ENCODE assay signal across 10 cellular contexts in the genomic region with DNA sequence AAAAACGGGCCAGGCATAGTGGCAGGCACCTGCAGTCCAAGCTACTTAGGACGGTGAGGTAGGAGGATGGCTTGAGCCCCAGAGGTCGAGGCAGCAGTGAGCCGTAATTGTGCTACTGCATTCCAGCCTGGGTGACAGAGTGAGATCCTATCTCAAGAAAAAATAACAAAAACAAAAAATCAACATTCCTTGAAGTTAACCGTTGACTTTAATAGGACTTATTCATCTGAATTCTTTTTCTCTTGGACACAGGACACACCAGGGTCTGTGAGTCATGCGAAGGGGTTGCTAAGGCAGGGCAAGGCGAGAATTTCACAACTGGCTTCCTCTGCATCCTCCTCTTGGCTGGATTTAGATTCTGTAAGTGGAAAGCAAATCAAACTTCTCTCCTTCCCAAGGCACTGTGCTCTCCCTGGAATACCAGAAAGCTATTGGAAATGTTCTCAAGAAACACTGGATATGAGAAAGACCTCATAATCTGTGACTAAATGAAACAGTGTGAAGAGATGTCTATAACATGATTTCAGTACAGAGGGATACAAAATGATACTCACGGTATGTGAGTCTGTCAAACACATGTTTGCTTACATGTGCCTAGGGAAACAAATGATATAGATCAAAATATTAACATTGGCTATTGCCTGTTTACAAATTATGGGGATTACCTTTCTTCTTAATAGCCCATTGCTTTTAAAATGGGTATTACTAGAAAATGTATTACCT.
DNase-seq lines count a peak whose midpoint lies in the region; ATAC-seq and TF ChIP-seq lines count a peak whose summit lies in the region.
"Had no signal": no experiment of that assay in that cellular context is flagged by ENCODE, and none has a peak within 500 bp of the region (broad histone marks: within the 10 kb centered on the region; RNA-seq: fewer than 3 reads in every experiment).

No MANE protein-coding gene starts in this region.

- H2AFZ ChIP-seq in HCT116 (ENCODE audit: low read depth, low read length, poor library complexity, severe bottlenecking): no peak overlapping the region

- no peaks in the 10 kb centered on the region for H3K79me2 ChIP-seq in HCT116 (ENCODE audit: insufficient read depth, low read length)

- no peaks in the 10 kb centered on the region for H3K4me1 ChIP-seq in HCT116 (ENCODE audit: control insufficient read depth in 1 of 2, insufficient read depth in 2 of 2, low read length in 2 of 2)

- RAD21 ChIA-PET in HCT116 (lab: Charles Lee; ENCODE audit: low non-redundant PET in 1 of 2, low total read pairs in 2 of 2, uncharacterized antibody in 2 of 2, unreplicated experiment in 2 of 2): no interaction called here

- intact Hi-C loops in HCT116 (cut with micrococcal nuclease) (no loop called here), dorsolateral prefrontal cortex (cut with DNase I) (no loop called here)

- POLR2A ChIA-PET in HCT116 (lab: Charles Lee): no interaction called here

- H3K9me3 ChIP-seq in HCT116 (ENCODE audit: control insufficient read depth in 1 of 2, insufficient read depth in 1 of 2, low read depth in 1 of 2, low read length in 2 of 2): no peaks in the 10 kb centered on the region

- H3K4me3 ChIP-seq in HCT116 (replicated peaks in 1 of 2; ENCODE audit: low read depth in 1 of 2, low read length in 2 of 2) (no peak overlapping the region), fibroblast of the aortic adventitia (ENCODE audit: low read depth, low read length) (no peak overlapping the region), dorsolateral prefrontal cortex (no peak overlapping the region)

- no peak for TF ChIP-seq CTCF in HCT116 (IDR thresholded peaks at IDR 0.05 in 2 of 3, conservative IDR thresholded peaks at IDR 0.05 in 1 of 3; ENCODE audit: borderline replicate concordance in 1 of 3, insufficient read depth in 1 of 3, low read depth in 2 of 3, low read length in 2 of 3)
- no peak for TF ChIP-seq CTCF in fibroblast of the aortic adventitia (IDR thresholded peaks at IDR 0.05; ENCODE audit: insufficient read depth, low read length)
- no peak for TF ChIP-seq CTCF in dorsolateral prefrontal cortex (IDR thresholded peaks at IDR 0.05 in 54 of 56, conservative IDR thresholded peaks at IDR 0.05 in 2 of 56; ENCODE audit: low read depth in 1 of 56, partially characterized antibody in 56 of 56)

- CTCF ChIA-PET in HCT116 (lab: Charles Lee): no interaction called here

- no TSS peak for BruUV-seq in HCT116 (replicated peaks; lab: Mats Ljungman, UMichigan)

- H3K36me3 ChIP-seq in HCT116 (ENCODE audit: control insufficient read depth in 1 of 2, insufficient read depth in 2 of 2, low read length in 2 of 2): no peaks in the 10 kb centered on the region

- H3K27me3 ChIP-seq in HCT116 (ENCODE audit: insufficient read depth, low read length) (peaks cover 53% of the 10 kb centered on the region), dorsolateral prefrontal cortex (peaks cover 0 to 10% (median 0%) of the 10 kb centered on the region in 45 donors)

- no peaks in the 10 kb centered on the region for H4K20me1 ChIP-seq in HCT116 (ENCODE audit: insufficient read depth)

- DNase-seq in HCT116 (ENCODE audit: low read depth, low spot score): no peak
- DNase-seq in RKO (ENCODE audit: low spot score): peak; percentile 12
- peak; percentile 98 for DNase-seq in fibroblast of the aortic adventitia (ENCODE audit: low read depth)
- DNase-seq in stromal cell of bone marrow (ENCODE audit: low read depth): peak; percentile 97
- no peak for DNase-seq in dorsolateral prefrontal cortex
- DNase-seq in activated T-cell treated with anti-CD3 and anti-CD28 coated beads, Interleukin-2, amount 50 U/mL, for 48 hours: no peak
- DNase-seq: amniotic stem cell, NCI-H774 had no signal

- H3K4me2 ChIP-seq in HCT116 (ENCODE audit: low read length): no peak overlapping the region

- H3K27ac ChIP-seq in HCT116 (ENCODE audit: low read depth, low read length) (no peak overlapping the region), dorsolateral prefrontal cortex (no peak overlapping the region)

- ATAC-seq in HCT116: peak; percentile 34
- no peak for ATAC-seq in HG03280 (IDR thresholded peaks at IDR 0.05; ENCODE audit: unreplicated experiment)
- ATAC-seq: activated CD4-positive, CD25-positive, alpha-beta regulatory T cell treated with anti-CD3 and anti-CD28 coated beads, Interleukin-2, amount 50 U/mL, for 24 hours had no signal

- H3K9me2 ChIP-seq in HCT116 (ENCODE audit: insufficient read depth): no peaks in the 10 kb centered on the region

- H3K9ac ChIP-seq in HCT116 (ENCODE audit: low read length): no peak overlapping the region

- TF ChIP-seq RAD21 in HCT116 (IDR thresholded peaks at IDR 0.05; ENCODE audit: low read depth): no peak

- no peak for TF ChIP-seq POLR2A in HCT116 (IDR thresholded peaks at IDR 0.05; ENCODE audit: borderline replicate concordance, extremely low read depth, insufficient read depth, insufficient read length)

TF ChIP-seq in HCT116, 20 proteins besides CTCF, POLR2A, EP300 and RAD21:
- TF ChIP-seq POLR2AphosphoS5 (IDR thresholded peaks at IDR 0.05; ENCODE audit: low read depth, low read length) (no peak), YY1 (IDR thresholded peaks at IDR 0.05; ENCODE audit: extremely low read depth, insufficient replicate concordance, low read depth, low read length) (no peak), TCF7L2 (IDR thresholded peaks at IDR 0.05; ENCODE audit: borderline replicate concordance, extremely low read depth, insufficient read depth, insufficient read length) (no peak), CEBPB (IDR thresholded peaks at IDR 0.05; ENCODE audit: low read depth) (no peak), JUND (IDR thresholded peaks at IDR 0.05) (no peak), EZH2phosphoT487 (IDR thresholded peaks at IDR 0.05; ENCODE audit: borderline replicate concordance) (no peak)
- TF ChIP-seq, protein P1, sequence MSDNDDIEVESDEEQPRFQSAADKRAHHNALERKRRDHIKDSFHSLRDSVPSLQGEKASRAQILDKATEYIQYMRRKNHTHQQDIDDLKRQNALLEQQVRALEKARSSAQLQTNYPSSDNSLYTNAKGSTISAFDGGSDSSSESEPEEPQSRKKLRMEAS (IDR thresholded peaks at IDR 0.05): no peak

Comparison
In these comparisons a context has a peak if more than half of its experiments do, and no peak if none do; other contexts are left out.
1. DNase-seq: peak in RKO (single experiment), fibroblast of the aortic adventitia (single experiment) and stromal cell of bone marrow (single experiment); none in HCT116 (single experiment), dorsolateral prefrontal cortex (0 of 10) and activated T-cell treated with anti-CD3 and anti-CD28 coated beads, Interleukin-2, amount 50 U/mL, for 48 hours (0 of 2).